Comparison of ENCODE assay signal across 18 cellular contexts in the genomic region with DNA sequence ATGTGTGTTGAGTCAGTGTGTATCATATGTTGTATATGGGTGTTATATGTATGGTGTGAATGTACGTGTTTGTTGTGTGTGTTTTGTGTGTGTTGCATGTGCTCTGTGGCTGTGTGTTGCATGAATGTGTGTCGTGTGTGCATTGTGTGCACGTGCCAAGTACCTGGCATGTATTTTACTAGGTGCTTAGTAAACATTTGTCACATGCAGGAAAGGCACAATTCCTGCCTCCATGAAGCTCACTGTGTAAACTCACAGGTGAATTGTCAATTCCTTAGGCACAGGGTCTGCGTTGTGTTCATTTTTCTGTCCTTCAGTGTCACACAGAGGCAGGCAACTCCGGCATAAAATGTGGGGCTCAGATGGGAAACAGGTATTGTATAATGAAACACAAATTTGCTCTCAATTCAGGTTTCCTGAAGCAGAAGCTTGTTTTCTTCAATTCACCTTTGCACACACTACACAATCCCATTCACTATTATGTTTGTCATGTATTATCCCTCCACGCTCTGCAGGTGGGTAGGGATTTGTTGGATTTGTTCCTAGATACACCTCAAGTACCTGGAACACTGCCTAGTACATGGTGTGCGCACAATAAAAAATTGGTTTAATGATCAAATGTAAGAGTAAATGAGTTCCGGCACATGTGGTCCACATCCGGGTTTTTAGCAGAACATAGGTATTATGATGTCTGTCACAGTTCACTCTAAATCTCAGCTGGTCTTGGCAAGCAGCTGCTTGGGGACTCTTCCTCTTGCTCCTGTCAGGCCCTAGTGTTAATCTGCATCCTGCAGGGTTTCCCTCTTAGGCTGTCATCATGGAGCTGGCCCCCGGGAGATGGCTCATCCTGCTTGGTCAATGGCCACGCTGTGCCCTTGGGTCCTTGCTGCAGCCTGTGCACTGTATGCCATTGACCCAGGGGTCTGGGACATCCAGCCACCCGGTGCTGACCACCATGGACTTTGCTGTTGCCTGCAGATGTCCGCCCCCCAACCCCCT. TPM values are rescaled to one million over a fixed set of nuclear protein-coding genes. Genes with fewer than 3 reads are reported as not detected.
DNase-seq lines count a peak whose midpoint lies in the region; ATAC-seq and TF ChIP-seq lines count a peak whose summit lies in the region.
"Had no signal": no experiment of that assay in that cellular context is flagged by ENCODE, and none has a peak within 500 bp of the region (broad histone marks: within the 10 kb centered on the region; RNA-seq: fewer than 3 reads in every experiment).

No MANE protein-coding gene starts in this region.

- peaks cover 12% of the 10 kb centered on the region for H3K9me3 Mint-ChIP-seq in activated CD4-positive, alpha-beta T cell treated with anti-CD3 and anti-CD28 coated beads for 36 hours (ENCODE audit: low read depth)
- peaks cover 13% of the 10 kb centered on the region for H3K9me3 Mint-ChIP-seq in activated CD4-positive, alpha-beta T cell treated with anti-CD3 and anti-CD28 coated beads, Interleukin-2, amount 10 ng/mL, durations not matched to agents 24 days and 14 days
- no peaks in the 10 kb centered on the region; the same call in 1 of the 2 replicates for H3K9me3 Mint-ChIP-seq in WTC11
- H3K9me3 Mint-ChIP-seq in stimulated activated naive B cell treated with anti-CD40 and anti-IgM and Interleukin-4, amounts not matched to agents 10 μg/mL and 1 μg/mL and 100 μg/mL, for 72 hours, result no peaks in the 10 kb centered on the region
- H3K9me3 Mint-ChIP-seq: activated CD4-positive, alpha-beta memory T cell treated with anti-CD3 and anti-CD28 coated beads for 36 hours had no signal

- TF ChIP-seq CTCF in WTC11 (IDR thresholded peaks at IDR 0.05) (no peak), liver (IDR thresholded peaks at IDR 0.05; ENCODE audit: low read depth, low read length, missing input control) (no peak), transverse colon (IDR thresholded peaks at IDR 0.05) (no peak)

- in situ Hi-C loops in transverse colon (cut with MboI; ENCODE audit: low pct_ligation_motif_present in 1 of 4, low pct_unique_long_range_greater_than_20kb in 1 of 4, low sequenced_read_pairs in 3 of 4), result no loop called here

- CTCF ChIA-PET in activated CD4-positive, alpha-beta T cell treated with anti-CD3 and anti-CD28 coated beads for 36 hours (lab: Charles Lee), result interaction anchor here (1.0 to 1.8 kb wide), 3 partner anchors 114 to 120 kb away, joined by 3 to 10 read pairs (median 9); no protein-coding TSS in a partner anchor
- CTCF ChIA-PET in WTC11 (lab: Charles Lee), result interaction anchor here (1.1 kb wide), 1 partner anchor 9 kb away, joined by 3 read pairs; no protein-coding TSS in a partner anchor

- H3K4me3 Mint-ChIP-seq in activated CD4-positive, alpha-beta T cell treated with anti-CD3 and anti-CD28 coated beads for 36 hours, result no peak overlapping the region
- H3K4me3 Mint-ChIP-seq in activated CD4-positive, alpha-beta T cell treated with anti-CD3 and anti-CD28 coated beads, Interleukin-2, amount 10 ng/mL, durations not matched to agents 24 days and 14 days, result no peak overlapping the region
- H3K4me3 Mint-ChIP-seq in WTC11, result no peak overlapping the region
- no peak overlapping the region for H3K4me3 Mint-ChIP-seq in stimulated activated naive B cell treated with anti-CD40 and anti-IgM and Interleukin-4, amounts not matched to agents 10 μg/mL and 1 μg/mL and 100 μg/mL, for 72 hours
- H3K4me3 Mint-ChIP-seq: activated CD4-positive, alpha-beta memory T cell treated with anti-CD3 and anti-CD28 coated beads for 36 hours; stimulated activated naive CD8-positive, alpha-beta T cell treated with anti-CD3 and anti-CD28 coated beads, Interleukin-15, Interleukin-2, amounts not matched to agents 100 ng/mL and 50 ng/mL, for 24 hours had no signal

- H3K27me3 ChIP-seq in liver (ENCODE audit: control insufficient read depth in 4 of 4, insufficient read depth in 4 of 4, low read length in 3 of 4), result no peaks in the 10 kb centered on the region
- no peaks in the 10 kb centered on the region for H3K27me3 ChIP-seq in transverse colon

- no peak for ATAC-seq in activated CD4-positive, alpha-beta T cell treated with anti-CD3 and anti-CD28 coated beads for 36 hours
- no peak for ATAC-seq in WTC11
- no peak for ATAC-seq in stimulated activated naive B cell treated with anti-CD40 and anti-IgM and Interleukin-4, amounts not matched to agents 10 μg/mL and 1 μg/mL and 100 μg/mL, for 72 hours (replicated peaks)
- no peak for ATAC-seq in HG03565 (IDR thresholded peaks at IDR 0.05; ENCODE audit: unreplicated experiment)

- H3K27ac Mint-ChIP-seq in activated CD4-positive, alpha-beta T cell treated with anti-CD3 and anti-CD28 coated beads for 36 hours, result peak overlapping the region; percentile 26
- H3K27ac Mint-ChIP-seq in activated CD4-positive, alpha-beta T cell treated with anti-CD3 and anti-CD28 coated beads, Interleukin-2, amount 10 ng/mL, durations not matched to agents 24 days and 14 days, result no peak overlapping the region
- H3K27ac Mint-ChIP-seq in WTC11, result no peak overlapping the region
- H3K27ac Mint-ChIP-seq in stimulated activated naive B cell treated with anti-CD40 and anti-IgM and Interleukin-4, amounts not matched to agents 10 μg/mL and 1 μg/mL and 100 μg/mL, for 72 hours, result no peak overlapping the region
- H3K27ac Mint-ChIP-seq: activated CD4-positive, alpha-beta memory T cell treated with anti-CD3 and anti-CD28 coated beads for 36 hours; stimulated activated naive CD8-positive, alpha-beta T cell treated with anti-CD3 and anti-CD28 coated beads, Interleukin-15, Interleukin-2, amounts not matched to agents 100 ng/mL and 50 ng/mL, for 24 hours had no signal

- peaks cover 17% of the 10 kb centered on the region for H3K27me3 Mint-ChIP-seq in activated CD4-positive, alpha-beta T cell treated with anti-CD3 and anti-CD28 coated beads for 36 hours
- H3K27me3 Mint-ChIP-seq in activated CD4-positive, alpha-beta T cell treated with anti-CD3 and anti-CD28 coated beads, Interleukin-2, amount 10 ng/mL, durations not matched to agents 24 days and 14 days, result peaks cover 10% of the 10 kb centered on the region
- H3K27me3 Mint-ChIP-seq in WTC11 (ENCODE audit: low read depth), result no peaks in the 10 kb centered on the region
- peaks cover 21 to 25% of the 10 kb centered on the region in 2 donors for H3K27me3 Mint-ChIP-seq in stimulated activated naive B cell treated with anti-CD40 and anti-IgM and Interleukin-4, amounts not matched to agents 10 μg/mL and 1 μg/mL and 100 μg/mL, for 72 hours

- H3K4me1 ChIP-seq in liver (ENCODE audit: control insufficient read depth in 4 of 4, insufficient read depth in 4 of 4, low read length in 3 of 4) (peaks cover 11 to 40% (median 24%) of the 10 kb centered on the region in 4 donors), transverse colon (peaks cover 4 to 41% (median 13%) of the 10 kb centered on the region in 4 donors)

- peaks cover 43% of the 10 kb centered on the region for H3K4me1 Mint-ChIP-seq in activated CD4-positive, alpha-beta T cell treated with anti-CD3 and anti-CD28 coated beads for 36 hours
- no peaks in the 10 kb centered on the region for H3K4me1 Mint-ChIP-seq in activated CD4-positive, alpha-beta T cell treated with anti-CD3 and anti-CD28 coated beads, Interleukin-2, amount 10 ng/mL, durations not matched to agents 24 days and 14 days
- H3K4me1 Mint-ChIP-seq in WTC11, result no peaks in the 10 kb centered on the region
- no peaks in the 10 kb centered on the region for H3K4me1 Mint-ChIP-seq in stimulated activated naive B cell treated with anti-CD40 and anti-IgM and Interleukin-4, amounts not matched to agents 10 μg/mL and 1 μg/mL and 100 μg/mL, for 72 hours

- DNase-seq in activated CD4-positive, alpha-beta T cell treated with anti-CD3 and anti-CD28 coated beads for 36 hours, result no peak
- no peak for DNase-seq in activated CD4-positive, alpha-beta T cell treated with anti-CD3 and anti-CD28 coated beads, Interleukin-2, amount 10 ng/mL, durations not matched to agents 24 days and 14 days
- DNase-seq in WTC11 (ENCODE audit: low spot score) (no peak), transverse colon (peak; percentile 59), NCI-H524 (lab: John Stamatoyannopoulos, UW) (no peak)
- no peak for DNase-seq in stimulated activated naive B cell treated with anti-CD40 and anti-IgM and Interleukin-4, amounts not matched to agents 10 μg/mL and 1 μg/mL and 100 μg/mL, for 72 hours
- DNase-seq: activated CD4-positive, alpha-beta memory T cell treated with anti-CD3 and anti-CD28 coated beads for 36 hours; activated naive CD4-positive, alpha-beta T cell treated with anti-CD3 and anti-CD28 coated beads, Interleukin-2, amount 50 U/mL, for 16 hours; activated T-cell treated with anti-CD3 and anti-CD28 coated beads, Interleukin-2, amount 50 U/mL, for 1 hour; foreskin fibroblast; KBM-7; kidney glomerular epithelial cell; Right ventricle myocardium superior had no signal

- intact Hi-C loops in activated CD4-positive, alpha-beta T cell treated with anti-CD3 and anti-CD28 coated beads for 36 hours (cut with DNase I, micrococcal nuclease), result no loop called here
- intact Hi-C loops in activated CD4-positive, alpha-beta T cell treated with anti-CD3 and anti-CD28 coated beads, Interleukin-2, amount 10 ng/mL, durations not matched to agents 24 days and 14 days (cut with micrococcal nuclease), result no loop called here
- intact Hi-C loops in transverse colon (cut with DNase I; ENCODE audit: low total_unique reads), result no loop called here

- H3K36me3 ChIP-seq in liver (ENCODE audit: control insufficient read depth in 4 of 4, insufficient read depth in 3 of 4, low read depth in 1 of 4, low read length in 3 of 4) (peaks cover 0 to 2% (median under 1%) of the 10 kb centered on the region in 4 donors), transverse colon (no peaks in the 10 kb centered on the region)

- H3K36me3 Mint-ChIP-seq in activated CD4-positive, alpha-beta T cell treated with anti-CD3 and anti-CD28 coated beads for 36 hours (ENCODE audit: low read depth), result peaks cover 32% of the 10 kb centered on the region
- no peaks in the 10 kb centered on the region for H3K36me3 Mint-ChIP-seq in activated CD4-positive, alpha-beta T cell treated with anti-CD3 and anti-CD28 coated beads, Interleukin-2, amount 10 ng/mL, durations not matched to agents 24 days and 14 days (ENCODE audit: low read depth)
- H3K36me3 Mint-ChIP-seq in WTC11, result no peaks in the 10 kb centered on the region
- no peaks in the 10 kb centered on the region for H3K36me3 Mint-ChIP-seq in stimulated activated naive B cell treated with anti-CD40 and anti-IgM and Interleukin-4, amounts not matched to agents 10 μg/mL and 1 μg/mL and 100 μg/mL, for 72 hours

- TF ChIP-seq EP300 in transverse colon (IDR thresholded peaks at IDR 0.05; ENCODE audit: low read depth), result peak; percentile 78

- peak; percentile 16 to 33 for TF ChIP-seq RAD21 in liver (IDR thresholded peaks at IDR 0.05)

- WGBS in liver, result 50% methylated on average over 13 of the region's 13 CpGs
- WGBS in transverse colon (ENCODE audit: low coverage in 1 of 2), 2 donors, result 26 to 70% methylated on average over 5 to 13 of the region's 13 CpGs

- H3K9ac ChIP-seq in liver (ENCODE audit: low read depth in 1 of 2, low read length in 2 of 2), result no peak overlapping the region
- H3K9ac ChIP-seq: parathyroid adenoma had no signal

- no peak for TF ChIP-seq POLR2A in transverse colon (IDR thresholded peaks at IDR 0.05)

- H3K4me3 ChIP-seq in liver (ENCODE audit: low read depth in 1 of 3, low read length in 3 of 3) (no peak overlapping the region), transverse colon (no peak overlapping the region)
- H3K4me3 ChIP-seq: coronary artery had no signal

- H3K27ac ChIP-seq in liver (ENCODE audit: low read depth in 1 of 2, low read length in 2 of 2) (peak overlapping the region; percentile 42 to 75), transverse colon (peak overlapping the region; percentile 58 to 77 (median 72))
- H3K27ac ChIP-seq: coronary artery, parathyroid adenoma had no signal

- H3K9me3 ChIP-seq in liver (ENCODE audit: control insufficient read depth in 4 of 4, low read length in 3 of 4) (no peaks in the 10 kb centered on the region), transverse colon (no peaks in the 10 kb centered on the region)

- POLR2A ChIA-PET in activated CD4-positive, alpha-beta T cell treated with anti-CD3 and anti-CD28 coated beads for 36 hours (lab: Charles Lee), result no interaction called here
- POLR2A ChIA-PET in WTC11 (lab: Charles Lee), result no interaction called here

RNA-seq across cellular contexts. Expression of gene IL1R1, which starts 22.0 kb away (rescaled TPM):
- total RNA-seq in activated CD4-positive, alpha-beta T cell treated with anti-CD3 and anti-CD28 coated beads for 36 hours, result 10 to 100 TPM; 20.8 to 21.8 TPM
- total RNA-seq in activated CD4-positive, alpha-beta T cell treated with anti-CD3 and anti-CD28 coated beads, Interleukin-2, amount 10 ng/mL, durations not matched to agents 24 days and 14 days, result 1.7 and 2.2 TPM in 2 replicates
- total RNA-seq in WTC11 (2021) (0.37 to 0.78 TPM (median 0.55 TPM) in 3 replicates), liver (10 to 100 TPM; 20.7 to 49.3 TPM), transverse colon (10 to 100 TPM; 20.2 to 58.0 (median 36.2) TPM)
- 10 to 100 TPM; 14.0 to 38.2 TPM for polyA plus RNA-seq in liver
